In the genomic region with DNA sequence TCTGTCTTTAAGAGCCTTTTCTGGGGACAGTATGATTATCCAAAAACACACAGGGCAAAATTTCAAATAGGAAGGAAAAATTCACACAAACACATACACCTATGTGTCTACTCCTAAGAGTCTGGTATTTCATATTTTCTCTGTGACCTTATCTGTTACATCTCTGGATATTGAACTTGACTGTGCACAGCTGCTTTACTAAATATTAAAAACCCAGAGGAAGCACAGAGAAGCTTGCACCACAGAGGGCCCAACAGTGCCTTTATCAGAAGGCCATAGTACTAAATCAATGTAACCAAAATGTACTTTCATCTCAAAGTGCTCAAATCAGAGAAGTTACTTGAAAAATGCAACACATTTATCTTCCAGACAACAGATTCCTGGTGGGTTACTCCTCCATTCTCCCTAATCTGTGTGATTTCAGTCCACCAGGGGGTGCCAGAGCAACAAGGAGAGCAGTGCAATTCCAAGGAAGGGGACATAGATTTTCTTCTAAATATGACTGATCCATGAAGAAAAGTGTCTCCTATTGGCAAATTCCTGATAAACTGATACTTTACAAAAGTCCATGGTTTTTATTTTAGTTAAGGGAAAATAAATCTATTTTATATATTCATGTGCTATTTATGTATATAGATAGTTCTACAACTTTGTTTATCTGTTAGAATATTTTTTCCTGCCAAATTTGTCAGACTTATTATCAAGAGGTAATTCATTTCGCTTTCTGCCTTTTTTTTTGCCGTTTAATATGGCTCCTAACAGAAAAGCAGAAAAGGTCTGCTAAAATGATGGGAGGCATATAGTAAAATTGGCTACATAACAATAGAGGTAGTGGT, we compare ENCODE assay signal across 9 cellular contexts.
DNase-seq lines count a peak whose midpoint lies in the region; ATAC-seq and TF ChIP-seq lines count a peak whose summit lies in the region.
"Had no signal": no experiment of that assay in that cellular context is flagged by ENCODE, and none has a peak within 500 bp of the region (broad histone marks: within the 10 kb centered on the region; RNA-seq: fewer than 3 reads in every experiment).

No MANE protein-coding gene starts in this region.

- no peaks in the 10 kb centered on the region for H3K27me3 Mint-ChIP-seq in activated naive CD8-positive, alpha-beta T cell treated with anti-CD3 and anti-CD28 coated beads, Interleukin-2, amount 50 U/mL, for 24 hours
- H3K27me3 Mint-ChIP-seq in CD8-positive, alpha-beta T cell (ENCODE audit: low read depth): no peaks in the 10 kb centered on the region

- no peak overlapping the region for H3K27ac Mint-ChIP-seq in activated naive CD8-positive, alpha-beta T cell treated with anti-CD3 and anti-CD28 coated beads, Interleukin-2, amount 50 U/mL, for 24 hours
- no peak overlapping the region for H3K27ac Mint-ChIP-seq in CD8-positive, alpha-beta T cell

- H3K27me3 ChIP-seq in left ventricle myocardium inferior (ENCODE audit: low read depth): no peaks in the 10 kb centered on the region
- H3K27me3 ChIP-seq in CD8-positive, alpha-beta T cell (ENCODE audit: insufficient read depth, low read length): no peaks in the 10 kb centered on the region
- H3K27me3 ChIP-seq: neutrophil had no signal

- TF ChIP-seq CTCF in left ventricle myocardium inferior (IDR thresholded peaks at IDR 0.05; ENCODE audit: borderline replicate concordance): peak; percentile 82
- TF ChIP-seq CTCF in CD8-positive, alpha-beta T cell (IDR thresholded peaks at IDR 0.05): no peak

- CTCF ChIA-PET in CD8-positive, alpha-beta T cell (lab: Charles Lee): no interaction called here

- no peaks in the 10 kb centered on the region for H3K36me3 Mint-ChIP-seq in activated naive CD8-positive, alpha-beta T cell treated with anti-CD3 and anti-CD28 coated beads, Interleukin-2, amount 50 U/mL, for 24 hours (ENCODE audit: low read depth)
- no peaks in the 10 kb centered on the region for H3K36me3 Mint-ChIP-seq in CD8-positive, alpha-beta T cell

- no peak overlapping the region for H3K4me3 Mint-ChIP-seq in activated naive CD8-positive, alpha-beta T cell treated with anti-CD3 and anti-CD28 coated beads, Interleukin-2, amount 50 U/mL, for 24 hours
- no peak overlapping the region for H3K4me3 Mint-ChIP-seq in CD8-positive, alpha-beta T cell

- intact Hi-C loops in left ventricle myocardium inferior (cut with micrococcal nuclease): no loop called here
- intact Hi-C loops in CD8-positive, alpha-beta T cell (cut with DNase I, micrococcal nuclease): no loop called here

- POLR2A ChIA-PET in CD8-positive, alpha-beta T cell (lab: Charles Lee): no interaction called here

- peaks cover 3% of the 10 kb centered on the region for H3K9me3 ChIP-seq in left ventricle myocardium inferior (replicated peaks)
- no peaks in the 10 kb centered on the region for H3K9me3 ChIP-seq in CD8-positive, alpha-beta T cell (ENCODE audit: low read length)
- H3K9me3 ChIP-seq: neutrophil had no signal

- DNase-seq in AML-193 (lab: John Stamatoyannopoulos, UW): peak; percentile 3 to 21
- DNase-seq in GM19240 (ENCODE audit: insufficient read length, low spot score): peak; percentile 2
- DNase-seq in NCI-H2171 treated with DMSO at 0.1 percent for 48 hours (lab: John Stamatoyannopoulos, UW): peak; percentile 86
- peak; percentile 53 for DNase-seq in activated naive CD8-positive, alpha-beta T cell treated with anti-CD3 and anti-CD28 coated beads, Interleukin-2, amount 50 U/mL, for 24 hours
- DNase-seq in left ventricle myocardium inferior: peak; percentile 14
- peak; percentile 66 for DNase-seq in retina
- DNase-seq in CD8-positive, alpha-beta T cell: no peak

- H3K4me1 Mint-ChIP-seq in activated naive CD8-positive, alpha-beta T cell treated with anti-CD3 and anti-CD28 coated beads, Interleukin-2, amount 50 U/mL, for 24 hours: no peaks in the 10 kb centered on the region
- H3K4me1 Mint-ChIP-seq in CD8-positive, alpha-beta T cell (ENCODE audit: low read depth): no peaks in the 10 kb centered on the region

- H3K27ac ChIP-seq in left ventricle myocardium inferior (replicated peaks): no peak overlapping the region
- no peak overlapping the region for H3K27ac ChIP-seq in CD8-positive, alpha-beta T cell (ENCODE audit: low read depth, low read length)
- H3K27ac ChIP-seq: neutrophil had no signal

- peaks cover 5% of the 10 kb centered on the region for H3K4me1 ChIP-seq in left ventricle myocardium inferior
- H3K4me1 ChIP-seq in CD8-positive, alpha-beta T cell (ENCODE audit: insufficient read depth, low read length): no peaks in the 10 kb centered on the region

- no peaks in the 10 kb centered on the region for H3K36me3 ChIP-seq in left ventricle myocardium inferior
- H3K36me3 ChIP-seq in CD8-positive, alpha-beta T cell (ENCODE audit: insufficient read depth, low read length): no peaks in the 10 kb centered on the region
- H3K36me3 ChIP-seq: neutrophil had no signal

- no peaks in the 10 kb centered on the region for H3K9me3 Mint-ChIP-seq in activated naive CD8-positive, alpha-beta T cell treated with anti-CD3 and anti-CD28 coated beads, Interleukin-2, amount 50 U/mL, for 24 hours
- H3K9me3 Mint-ChIP-seq in CD8-positive, alpha-beta T cell: peaks cover 2% of the 10 kb centered on the region

- no peak for ATAC-seq in activated naive CD8-positive, alpha-beta T cell treated with anti-CD3 and anti-CD28 coated beads, Interleukin-2, amount 50 U/mL, for 24 hours
- no peak for ATAC-seq in GM21737 (IDR thresholded peaks at IDR 0.05; ENCODE audit: unreplicated experiment)
- no peak for ATAC-seq in CD8-positive, alpha-beta T cell

- no peak overlapping the region for H3K4me3 ChIP-seq in left ventricle myocardium inferior
- no peak overlapping the region for H3K4me3 ChIP-seq in CD8-positive, alpha-beta T cell (ENCODE audit: low read depth, low read length)

Comparison
In these comparisons a context has a peak if more than half of its experiments do, and no peak if none do; other contexts are left out.
1. DNase-seq: peak in AML-193 (2 of 2), GM19240 (single experiment), NCI-H2171 treated with DMSO at 0.1 percent for 48 hours (single experiment), activated naive CD8-positive, alpha-beta T cell treated with anti-CD3 and anti-CD28 coated beads, Interleukin-2, amount 50 U/mL, for 24 hours (single experiment), left ventricle myocardium inferior (single experiment) and retina (single experiment); none in CD8-positive, alpha-beta T cell (0 of 7).